In the genomic region with DNA sequence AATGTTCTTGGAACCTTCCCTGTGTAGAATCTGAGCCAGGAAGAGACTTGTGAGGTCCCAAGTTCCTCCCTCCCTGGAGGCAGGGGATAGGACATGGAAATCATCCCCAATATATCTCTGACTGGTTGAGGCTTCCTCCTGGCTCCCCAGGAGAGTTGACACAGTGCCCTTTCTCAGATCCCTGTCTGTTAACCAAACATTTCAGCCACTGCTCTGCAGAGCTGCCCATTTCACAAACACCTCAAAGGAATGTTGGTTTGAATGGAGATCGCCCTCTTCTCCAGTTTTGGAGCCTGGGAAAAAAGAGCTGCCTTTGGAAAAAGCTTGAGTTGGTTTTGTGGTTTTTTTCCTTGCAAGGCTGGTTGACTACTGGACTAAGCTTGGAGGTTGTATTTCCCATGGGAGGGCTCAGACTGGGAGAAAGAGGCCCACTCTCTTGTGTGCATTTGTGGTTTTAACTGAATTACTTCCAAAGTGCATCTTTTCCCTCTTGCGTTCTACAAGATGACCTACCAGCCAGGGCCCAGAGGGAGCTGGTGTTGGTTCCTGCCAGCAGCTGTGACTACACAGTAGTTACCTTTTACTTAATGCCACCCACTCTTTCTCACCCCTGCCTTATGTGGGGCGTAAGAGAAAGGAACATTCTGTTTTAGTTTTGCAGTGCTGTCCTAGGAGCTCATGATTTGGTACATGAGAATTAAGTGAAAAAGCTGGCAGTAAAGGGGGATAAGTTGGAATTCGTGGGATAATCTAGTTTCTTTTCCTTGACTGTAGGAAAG, we compare ENCODE assay signal across 10 cellular contexts. TPM values are rescaled to one million over a fixed set of nuclear protein-coding genes. Genes with fewer than 3 reads are reported as not detected.
DNase-seq lines count a peak whose midpoint lies in the region; ATAC-seq and TF ChIP-seq lines count a peak whose summit lies in the region.
"Had no signal": no experiment of that assay in that cellular context is flagged by ENCODE, and none has a peak within 500 bp of the region (broad histone marks: within the 10 kb centered on the region; RNA-seq: fewer than 3 reads in every experiment).

No MANE protein-coding gene starts in this region.

- DNase-seq in DND-41, result no peak
- DNase-seq in LHCN-M2 (ENCODE audit: low read depth), result peak; percentile 97
- peak in 6 of 10 donors; percentile 17 to 71 (median 56) for DNase-seq in dorsolateral prefrontal cortex
- DNase-seq in sciatic nerve (ENCODE audit: low spot score), result no peak
- no peak for DNase-seq in GM13976 (ENCODE audit: low spot score)
- DNase-seq: activated CD8-positive, alpha-beta memory T cell treated with anti-CD3 and anti-CD28 coated beads, Interleukin-2, amount 50 U/mL, for 48 hours; NCI-H1048 had no signal

- intact Hi-C loops in dorsolateral prefrontal cortex (cut with DNase I) (loop anchor here in 1 of 2 donors (2.0 kb wide), 1 partner anchor 17 kb away; no protein-coding TSS in a partner anchor), sciatic nerve (cut with DNase I) (no loop called here)

- ATAC-seq in DND-41 (ENCODE audit: insufficient read depth, low read depth), result no peak; the same call in 2 of the 3 replicates
- peak; percentile 56 for ATAC-seq in sciatic nerve
- no peak for ATAC-seq in GM19324 (IDR thresholded peaks at IDR 0.05; ENCODE audit: low FRiP score, unreplicated experiment)
- no peak for ATAC-seq in HG03139 (IDR thresholded peaks at IDR 0.05; ENCODE audit: unreplicated experiment)
- no peak for ATAC-seq in HG02678 (IDR thresholded peaks at IDR 0.05; ENCODE audit: unreplicated experiment)

- no peaks in the 10 kb centered on the region; the same call in 1 of the 2 replicates for H4K20me1 ChIP-seq in DND-41 (ENCODE audit: insufficient read depth, low read length)

- in situ Hi-C loops in GM13976 (cut with MboI; ENCODE audit: low sequenced_read_pairs, unreplicated experiment), result no loop called here

- TF ChIP-seq CTCF in DND-41 (IDR thresholded peaks at IDR 0.05; ENCODE audit: borderline replicate concordance, extremely low read depth, low read length, poor library complexity, severe bottlenecking), result no peak
- TF ChIP-seq CTCF in dorsolateral prefrontal cortex (IDR thresholded peaks at IDR 0.05 in 54 of 56, conservative IDR thresholded peaks at IDR 0.05 in 2 of 56; ENCODE audit: low read depth in 1 of 56, partially characterized antibody in 56 of 56), result no peak
- no peak for TF ChIP-seq CTCF in GM13976 (IDR thresholded peaks at IDR 0.05; ENCODE audit: borderline replicate concordance, control extremely low read depth, extremely low read depth, insufficient read depth, missing control alignments)

- no peak overlapping the region for H2AFZ ChIP-seq in DND-41 (ENCODE audit: low read depth, low read length)

- H3K4me1 ChIP-seq in DND-41 (ENCODE audit: insufficient read depth, low read length), result peaks cover 10% of the 10 kb centered on the region

- H3K79me2 ChIP-seq in DND-41 (ENCODE audit: insufficient read depth, low read length), result no peaks in the 10 kb centered on the region

- no peak overlapping the region for H3K9ac ChIP-seq in DND-41 (ENCODE audit: low read depth, low read length)

- H3K36me3 ChIP-seq in DND-41 (ENCODE audit: insufficient read depth, low read length), result peaks cover 35% of the 10 kb centered on the region; the same call in 1 of the 2 replicates

- H3K4me3 ChIP-seq in DND-41 (ENCODE audit: low read depth in 1 of 2, low read length in 2 of 2) (no peak overlapping the region), dorsolateral prefrontal cortex (no peak overlapping the region)

- H3K4me2 ChIP-seq in DND-41 (ENCODE audit: insufficient read depth, low read length), result no peak overlapping the region

- H3K9me3 ChIP-seq in DND-41 (ENCODE audit: insufficient read depth, low read length, severe bottlenecking), result no peaks in the 10 kb centered on the region

- no peaks in the 10 kb centered on the region for H3K27me3 ChIP-seq in DND-41 (ENCODE audit: insufficient read depth, low read length, poor library complexity)
- no peaks in the 10 kb centered on the region for H3K27me3 ChIP-seq in dorsolateral prefrontal cortex

- H3K27ac ChIP-seq in DND-41 (ENCODE audit: low read length) (0 out of 2 replicates have a peak overlapping the region, but pooled peaks have one; percentile 23), dorsolateral prefrontal cortex (peak overlapping the region in 52 of 59 donors; percentile 5 to 92 (median 70))

RNA-seq across cellular contexts. Expression of gene RCL1, which starts 45.2 kb away (rescaled TPM):
- total RNA-seq in LHCN-M2 (2014; rRNA removed) (9.7 and 15.0 TPM in 2 replicates), dorsolateral prefrontal cortex (10 to 100 TPM; 17.9 to 36.6 (median 25.8) TPM), sciatic nerve (24.6 TPM)
- polyA plus RNA-seq in LHCN-M2 (2012), result 3.7 TPM

Comparison
In these comparisons a context has a peak if more than half of its experiments do, and no peak if none do; other contexts are left out.
1. DNase-seq: peak in LHCN-M2 (single experiment) and dorsolateral prefrontal cortex (6 of 10); none in DND-41 (single experiment), sciatic nerve (single experiment) and GM13976 (single experiment).